In genomic region chr17:11996722-11997146, GRCh38 we compare ENCODE assay signal across 8 cellular contexts. TPM values are rescaled to one million over a fixed set of nuclear protein-coding genes. Genes with fewer than 3 reads are reported as not detected.
DNase-seq lines count a peak whose midpoint lies in the region; ATAC-seq and TF ChIP-seq lines count a peak whose summit lies in the region.

No MANE protein-coding gene starts in this region.

- peaks cover 2% of the 10 kb centered on the region for H3K36me3 ChIP-seq in fibroblast of lung (ENCODE audit: control insufficient read depth, insufficient read depth, low read length)

- H3K27me3 ChIP-seq in fibroblast of lung (ENCODE audit: control insufficient read depth, insufficient read depth, low read length), result no peaks in the 10 kb centered on the region

- H3K4me1 Mint-ChIP-seq in activated CD4-positive, alpha-beta memory T cell treated with anti-CD3 and anti-CD28 coated beads for 36 hours (ENCODE audit: low read depth), result peaks cover 13% of the 10 kb centered on the region
- H3K4me1 Mint-ChIP-seq in naive thymus-derived CD8-positive, alpha-beta T cell, result peaks cover 16 to 30% (median 26%) of the 10 kb centered on the region in 4 donors

- H3K36me3 Mint-ChIP-seq in activated CD4-positive, alpha-beta memory T cell treated with anti-CD3 and anti-CD28 coated beads for 36 hours, result peaks cover 8% of the 10 kb centered on the region
- H3K36me3 Mint-ChIP-seq in naive thymus-derived CD8-positive, alpha-beta T cell, result peaks cover 0 to 10% (median 10%) of the 10 kb centered on the region in 3 donors

- peak; percentile 33 for ATAC-seq in HG02759 (IDR thresholded peaks at IDR 0.05; ENCODE audit: unreplicated experiment)
- ATAC-seq in naive thymus-derived CD8-positive, alpha-beta T cell, result peak; percentile 45 to 51

- H3K79me2 ChIP-seq in fibroblast of lung (ENCODE audit: control insufficient read depth, insufficient read depth, low read length), result no peaks in the 10 kb centered on the region

- H2AFZ ChIP-seq in fibroblast of lung (ENCODE audit: low read length), result peak overlapping the region; percentile 78

- TF ChIP-seq CTCF in 22Rv1 (IDR thresholded peaks at IDR 0.05), result no peak
- TF ChIP-seq CTCF in GM13977 (IDR thresholded peaks at IDR 0.05; ENCODE audit: extremely low read depth, insufficient read depth, missing control alignments), result no peak
- no peak for TF ChIP-seq CTCF in fibroblast of lung (conservative IDR thresholded peaks at IDR 0.05 in 1 of 2, IDR thresholded peaks at IDR 0.05 in 1 of 2; ENCODE audit: low read depth in 1 of 2, low read length in 2 of 2)

- H3K27ac ChIP-seq in 22Rv1 (peak overlapping the region; percentile 78), fibroblast of lung (ENCODE audit: insufficient read depth, low read length) (peak overlapping the region; percentile 84)

- H3K27ac Mint-ChIP-seq in activated CD4-positive, alpha-beta memory T cell treated with anti-CD3 and anti-CD28 coated beads for 36 hours, result peak overlapping the region; percentile 83
- peak overlapping the region; percentile 87 to 98 (median 94) for H3K27ac Mint-ChIP-seq in naive thymus-derived CD8-positive, alpha-beta T cell

- H3K9ac ChIP-seq in fibroblast of lung (ENCODE audit: insufficient read depth, low read length), result peak overlapping the region; percentile 55

- in situ Hi-C loops in GM13977 (cut with MboI; ENCODE audit: low pct_unique_long_range_greater_than_20kb, low sequenced_read_pairs, unreplicated experiment), result no loop called here

- H4K20me1 ChIP-seq in fibroblast of lung (ENCODE audit: control insufficient read depth, extremely low read depth, insufficient read depth, low read length), result no peaks in the 10 kb centered on the region

- peak overlapping the region; percentile 87 for H3K4me2 ChIP-seq in fibroblast of lung (ENCODE audit: extremely low read depth, insufficient read depth, low read length)

- H3K9me3 ChIP-seq in fibroblast of lung (ENCODE audit: control insufficient read depth, insufficient read depth, low read depth, low read length), result no peaks in the 10 kb centered on the region

- peak; percentile 63 for DNase-seq in GM13977 (ENCODE audit: low spot score)
- DNase-seq in NAMALWA (ENCODE audit: low spot score), result peak; percentile 68
- DNase-seq in activated CD4-positive, alpha-beta memory T cell treated with anti-CD3 and anti-CD28 coated beads for 36 hours, result peak; percentile 55
- DNase-seq in fibroblast of lung (ENCODE audit: low read depth in 2 of 2), result peak; percentile 34 to 48
- DNase-seq in naive thymus-derived CD8-positive, alpha-beta T cell, result peak in 5 of 10 donors; percentile 25 to 70 (median 38)
- DNase-seq in NCI-H2107 treated with DMSO at 0.1 percent for 48 hours (lab: John Stamatoyannopoulos, UW; ENCODE audit: unreplicated experiment), result no peak

- peaks cover 2% of the 10 kb centered on the region for H3K4me1 ChIP-seq in fibroblast of lung (ENCODE audit: control insufficient read depth, extremely low read depth, insufficient read depth, low read length)

- no peaks in the 10 kb centered on the region for H3K27me3 Mint-ChIP-seq in activated CD4-positive, alpha-beta memory T cell treated with anti-CD3 and anti-CD28 coated beads for 36 hours
- no peaks in the 10 kb centered on the region for H3K27me3 Mint-ChIP-seq in naive thymus-derived CD8-positive, alpha-beta T cell

- POLR2A ChIA-PET in activated CD4-positive, alpha-beta memory T cell treated with anti-CD3 and anti-CD28 coated beads for 36 hours (lab: Charles Lee), result interaction anchor here (0.5 to 3.1 kb wide), 9 partner anchors 10 to 115 kb away, joined by 3 to 89 read pairs (median 3); partner anchors contain the start of gene MAP2K4
- POLR2A ChIA-PET in naive thymus-derived CD8-positive, alpha-beta T cell (lab: Charles Lee), result interaction anchor here (0.9 to 7.0 kb wide), 14 partner anchors 10 to 1297 kb away, joined by 3 to 192 read pairs (median 6); partner anchors contain the start of genes ELAC2 and MAP2K4

- peak overlapping the region; percentile 86 for H3K4me3 Mint-ChIP-seq in activated CD4-positive, alpha-beta memory T cell treated with anti-CD3 and anti-CD28 coated beads for 36 hours
- H3K4me3 Mint-ChIP-seq in naive thymus-derived CD8-positive, alpha-beta T cell, result peak overlapping the region; percentile 86 to 96 (median 92)

- CTCF ChIA-PET in activated CD4-positive, alpha-beta memory T cell treated with anti-CD3 and anti-CD28 coated beads for 36 hours (lab: Charles Lee), result interaction anchor here (0.9 to 1.6 kb wide), 5 partner anchors 10 to 1035 kb away, joined by 3 to 11 read pairs (median 3); partner anchors contain the start of gene MAP2K4

- peak overlapping the region; percentile 45 to 96 (median 82) for H3K4me3 ChIP-seq in fibroblast of lung (replicated peaks in 1 of 4; ENCODE audit: control extremely low read depth in 1 of 4, insufficient read depth in 1 of 4, low read depth in 3 of 4, low read length in 4 of 4)

- intact Hi-C loops in activated CD4-positive, alpha-beta memory T cell treated with anti-CD3 and anti-CD28 coated beads for 36 hours (cut with micrococcal nuclease), result loop anchor here (1.0 to 5.0 kb wide), 3 partner anchors 24 to 1299 kb away; partner anchors contain the start of genes ADPRM, ELAC2, MAP2K4 and SCO1

- no peaks in the 10 kb centered on the region for H3K9me3 Mint-ChIP-seq in activated CD4-positive, alpha-beta memory T cell treated with anti-CD3 and anti-CD28 coated beads for 36 hours
- H3K9me3 Mint-ChIP-seq in naive thymus-derived CD8-positive, alpha-beta T cell, result peaks cover 0 to 8% (median 0%) of the 10 kb centered on the region in 9 donors

RNA-seq across cellular contexts. Expression of gene ZNF18, which starts 0.5 kb away (rescaled TPM):
- total RNA-seq in activated CD4-positive, alpha-beta memory T cell treated with anti-CD3 and anti-CD28 coated beads for 36 hours, result 1 to 10 TPM; 6.5 TPM
- total RNA-seq in fibroblast of lung, result 12.8 and 16.8 TPM in 2 replicates
- polyA plus RNA-seq in fibroblast of lung, result 5.7 and 7.7 TPM in 2 replicates
- polyA plus RNA-seq in fibroblast of lung (2012), result 5.4 and 6.2 TPM in 2 replicates
- 2.7 TPM in 2 replicates for polyA minus RNA-seq in fibroblast of lung (ENCODE audit: low replicate concordance)
- total RNA-seq in naive thymus-derived CD8-positive, alpha-beta T cell, result 10 to 100 TPM; 12.7 to 16.3 TPM
- polyA plus RNA-seq in naive thymus-derived CD8-positive, alpha-beta T cell, result 1 to 10 TPM; 6.8 to 8.9 (median 6.9) TPM

RNA-seq across cellular contexts. Expression of gene MAP2K4, which starts 23.9 kb away (rescaled TPM):
- 10 to 100 TPM; 22.0 to 27.2 TPM for total RNA-seq in activated CD4-positive, alpha-beta memory T cell treated with anti-CD3 and anti-CD28 coated beads for 36 hours
- 23.6 and 25.4 TPM in 2 replicates for total RNA-seq in fibroblast of lung
- 23.5 and 23.9 TPM in 2 replicates for polyA plus RNA-seq in fibroblast of lung
- 13.9 and 15.1 TPM in 2 replicates for polyA plus RNA-seq in fibroblast of lung (2012)
- polyA minus RNA-seq in fibroblast of lung (ENCODE audit: low replicate concordance), result 6.0 and 10.1 TPM in 2 replicates
- total RNA-seq in naive thymus-derived CD8-positive, alpha-beta T cell, result 10 to 100 TPM; 47.6 to 51.3 TPM
- 10 to 100 TPM; 17.7 to 27.3 (median 19.6) TPM for polyA plus RNA-seq in naive thymus-derived CD8-positive, alpha-beta T cell
